Comparison of ENCODE assay signal across 4 cellular contexts in genomic region chrX:65073233-65073632, GRCh38. TPM values are rescaled to one million over a fixed set of nuclear protein-coding genes. Genes with fewer than 3 reads are reported as not detected.
"Had no signal": no experiment of that assay in that cellular context is flagged by ENCODE, and none has a peak within 500 bp of the region (broad histone marks: within the 10 kb centered on the region; RNA-seq: fewer than 3 reads in every experiment).

No MANE protein-coding gene starts in this region.

- ATAC-seq: GM12878 had no signal

- DNase-seq: GDM1, GF-D8 had no signal

- H3K4me3 ChIP-seq: GM12878 had no signal

RNA-seq across cellular contexts. Expression of gene ZC3H12B, which starts 38.6 kb away (rescaled TPM):
- total RNA-seq: G401, GM12878 had no signal
